In genomic region chr5:95619518-95620029, GRCh38 we compare ENCODE assay signal across 8 cellular contexts. TPM values are rescaled to one million over a fixed set of nuclear protein-coding genes. Genes with fewer than 3 reads are reported as not detected.
A peak's percentile ranks its signal among the peaks of the same experiment; 100 is the strongest.
DNase-seq lines count a peak whose midpoint lies in the region; FAIRE-seq and TF ChIP-seq lines count a peak whose summit lies in the region.

No MANE protein-coding gene starts in this region.

- H3K27me3 ChIP-seq in stomach (peaks cover 0 to 19% (median 3%) of the 10 kb centered on the region in 3 donors), testis (no peaks in the 10 kb centered on the region)

- peak overlapping the region; percentile 63 for H3K27ac ChIP-seq in angular gyrus (ENCODE audit: low read depth, low read length)
- no peak overlapping the region for H3K27ac ChIP-seq in kidney (ENCODE audit: low read depth in 2 of 2, low read length in 2 of 2)
- H3K27ac ChIP-seq in stomach, result peak overlapping the region; percentile 64 to 86 (median 81)
- H3K27ac ChIP-seq in testis, result no peak overlapping the region

- peak overlapping the region; percentile 57 to 65 for H3K4me3 ChIP-seq in kidney (ENCODE audit: low read length in 2 of 2)
- H3K4me3 ChIP-seq in stomach, result peak overlapping the region; percentile 56 to 87 (median 71)
- peak overlapping the region in 1 of 2 donors; percentile 59 for H3K4me3 ChIP-seq in testis

- H3K9me3 ChIP-seq in kidney (ENCODE audit: control insufficient read depth in 1 of 2, low read length in 2 of 2), result no peaks in the 10 kb centered on the region
- H3K9me3 ChIP-seq in stomach, result no peaks in the 10 kb centered on the region
- H3K9me3 ChIP-seq in testis, result no peaks in the 10 kb centered on the region

- TF ChIP-seq EP300 in stomach (IDR thresholded peaks at IDR 0.05), result no peak

- no peak for DNase-seq in T-helper 1 cell
- no peak for DNase-seq in kidney
- DNase-seq in stomach, result no peak
- no peak for DNase-seq in testis
- DNase-seq in NCI-H1417 treated with DMSO at 0.1 percent for 48 hours (lab: John Stamatoyannopoulos, UW), result no peak
- DNase-seq in occipital lobe (lab: John Stamatoyannopoulos, UW), result no peak

- H3K9ac ChIP-seq in kidney (ENCODE audit: low read length in 2 of 2), result no peak overlapping the region

- H3K4me1 Mint-ChIP-seq in T-helper 1 cell treated with Interleukin-12 subunit alpha and Interleukin-12 subunit beta and Interleukin-4 antibody, amounts not matched to agents 30 μg/mL and 1 μg/mL, for 36 hours (ENCODE audit: low read depth), result peaks cover 38% of the 10 kb centered on the region

- peaks cover 3% of the 10 kb centered on the region for H3K9me3 Mint-ChIP-seq in T-helper 1 cell treated with Interleukin-12 subunit alpha and Interleukin-12 subunit beta and Interleukin-4 antibody, amounts not matched to agents 30 μg/mL and 1 μg/mL, for 36 hours

- no peak for FAIRE-seq in kidney (lab: Jason Lieb, UNC)

- WGBS in stomach, 5 donors, result 13 to 15% (median 14%) methylated on average over 19 of the region's 19 CpGs
- WGBS in testis, 2 donors, result 4 to 5% methylated on average over 19 of the region's 19 CpGs

- H3K27me3 Mint-ChIP-seq in T-helper 1 cell treated with Interleukin-12 subunit alpha and Interleukin-12 subunit beta and Interleukin-4 antibody, amounts not matched to agents 30 μg/mL and 1 μg/mL, for 36 hours (ENCODE audit: low read depth), result peaks cover 26% of the 10 kb centered on the region

- peak overlapping the region; percentile 67 for H3K27ac Mint-ChIP-seq in T-helper 1 cell treated with Interleukin-12 subunit alpha and Interleukin-12 subunit beta and Interleukin-4 antibody, amounts not matched to agents 30 μg/mL and 1 μg/mL, for 36 hours

- TF ChIP-seq CTCF in kidney (IDR thresholded peaks at IDR 0.05; ENCODE audit: borderline replicate concordance, extremely low read depth, insufficient read depth) (no peak), stomach (IDR thresholded peaks at IDR 0.05) (no peak), testis (IDR thresholded peaks at IDR 0.05) (no peak)

- H3K4me3 Mint-ChIP-seq in T-helper 1 cell treated with Interleukin-12 subunit alpha and Interleukin-12 subunit beta and Interleukin-4 antibody, amounts not matched to agents 30 μg/mL and 1 μg/mL, for 36 hours, result peak overlapping the region; percentile 85

- peaks cover 0 to 4% of the 10 kb centered on the region in 2 donors for H3K4me1 ChIP-seq in kidney (ENCODE audit: control insufficient read depth in 1 of 2, insufficient read depth in 1 of 2, low read depth in 1 of 2, low read length in 2 of 2)
- peaks cover 30 to 35% (median 33%) of the 10 kb centered on the region in 4 donors for H3K4me1 ChIP-seq in stomach
- no peaks in the 10 kb centered on the region for H3K4me1 ChIP-seq in testis

- no peak for TF ChIP-seq POLR2A in stomach (IDR thresholded peaks at IDR 0.05)
- TF ChIP-seq POLR2A in testis (IDR thresholded peaks at IDR 0.05), result no peak

- intact Hi-C loops in kidney (cut with DNase I), result no loop called here
- intact Hi-C loops in stomach (cut with DNase I; ENCODE audit: low total_unique reads), result no loop called here
- intact Hi-C loops in testis (cut with DNase I; ENCODE audit: low total_unique reads), result no loop called here

- peaks cover 2% of the 10 kb centered on the region for H3K36me3 Mint-ChIP-seq in T-helper 1 cell treated with Interleukin-12 subunit alpha and Interleukin-12 subunit beta and Interleukin-4 antibody, amounts not matched to agents 30 μg/mL and 1 μg/mL, for 36 hours (ENCODE audit: low read depth)

- H3K36me3 ChIP-seq in kidney (ENCODE audit: control insufficient read depth in 1 of 2, insufficient read depth in 2 of 2, low read length in 2 of 2) (no peaks in the 10 kb centered on the region), stomach (no peaks in the 10 kb centered on the region), testis (ENCODE audit: low read depth, missing control alignments) (no peaks in the 10 kb centered on the region)

RNA-seq across cellular contexts. Expression of gene GPR150, which starts 0.3 kb away (rescaled TPM):
- total RNA-seq in kidney (0.16 TPM), stomach (under 1 TPM in 2 of 5 donors, not detected in 3; 0.18 to 0.89 TPM), testis (under 1 TPM; 0.87 to 0.99 TPM), occipital lobe (not detected)
- polyA plus RNA-seq in kidney (ENCODE audit: insufficient read depth, low read depth, low replicate concordance) (0.19 TPM), stomach (1 to 10 TPM in 1 of 3 donors, under 1 TPM in 2; 0.44 to 1.0 (median 0.76) TPM), testis (ENCODE audit: insufficient read depth, low read depth, low replicate concordance) (0.45 TPM)

RNA-seq across cellular contexts. Expression of gene RFESD, which starts 27.0 kb away (rescaled TPM):
- total RNA-seq in kidney, result 2.6 TPM
- 4.0 TPM for polyA plus RNA-seq in kidney (ENCODE audit: insufficient read depth, low read depth, low replicate concordance)
- 1 to 10 TPM in 1 of 5 donors, not detected in 4; 2.0 TPM for total RNA-seq in stomach
- 1 to 10 TPM; 1.7 to 3.2 (median 2.0) TPM for polyA plus RNA-seq in stomach
- total RNA-seq in testis, result 10 to 100 TPM; 11.8 to 12.8 TPM
- polyA plus RNA-seq in testis (ENCODE audit: insufficient read depth, low read depth, low replicate concordance), result 25.1 TPM
- total RNA-seq in occipital lobe, result 1.4 TPM

Comparison
In these comparisons a context has a peak if more than half of its experiments do, and no peak if none do; other contexts are left out.
1. H3K27ac ChIP-seq: peak in angular gyrus (single experiment) and stomach (5 of 5); none in kidney (0 of 2) and testis (0 of 2).